ENCODE assay signal across 12 cellular contexts in genomic region chrX:40156472-40157227, GRCh38. TPM values are rescaled to one million over a fixed set of nuclear protein-coding genes. Genes with fewer than 3 reads are reported as not detected.
DNase-seq lines count a peak whose midpoint lies in the region; ATAC-seq and TF ChIP-seq lines count a peak whose summit lies in the region.
"Had no signal": no experiment of that assay in that cellular context is flagged by ENCODE, and none has a peak within 500 bp of the region (broad histone marks: within the 10 kb centered on the region; RNA-seq: fewer than 3 reads in every experiment).

No MANE protein-coding gene starts in this region.

- no TSS peak for BruUV-seq in MCF 10A (replicated peaks; lab: Mats Ljungman, UMichigan)

- CTCF ChIA-PET in activated CD8-positive, alpha-beta T cell treated with anti-CD3 and anti-CD28 coated beads for 36 hours (lab: Charles Lee), result no interaction called here
- CTCF ChIA-PET in activated CD8-positive, alpha-beta T cell treated with anti-CD3 and anti-CD28 coated beads, Interleukin-2, amount 10 ng/mL, durations not matched to agents 7 days and 5 days (lab: Charles Lee), result no interaction called here
- CTCF ChIA-PET in T-cell (lab: Charles Lee) (interaction anchor here in 1 of 2 donors (0.6 kb wide), 1 partner anchor 252 kb away, joined by 3 read pairs; no protein-coding TSS in a partner anchor), MCF 10A (lab: Yijun Ruan, JAX) (no interaction called here)

- intact Hi-C loops in activated CD8-positive, alpha-beta T cell treated with anti-CD3 and anti-CD28 coated beads for 36 hours (cut with micrococcal nuclease), result no loop called here
- intact Hi-C loops in MCF 10A (cut with micrococcal nuclease), result loop anchor here (10.0 kb wide), 1 partner anchor 108 kb away; no protein-coding TSS in a partner anchor

- no peak overlapping the region for H3K27ac Mint-ChIP-seq in activated CD8-positive, alpha-beta T cell treated with anti-CD3 and anti-CD28 coated beads for 36 hours
- H3K27ac Mint-ChIP-seq in activated CD8-positive, alpha-beta T cell treated with anti-CD3 and anti-CD28 coated beads, Interleukin-2, amount 10 ng/mL, durations not matched to agents 7 days and 5 days, result no peak overlapping the region
- H3K27ac Mint-ChIP-seq in T-cell (no peak overlapping the region), MCF 10A (ENCODE audit: low read depth, unreplicated experiment) (no peak overlapping the region)
- no peak overlapping the region for H3K27ac Mint-ChIP-seq in stimulated activated effector memory CD8-positive, alpha-beta T cell treated with anti-CD3 and anti-CD28 coated beads, Interleukin-12 subunit alpha, Interleukin-12 subunit beta, amount 100 ng/mL, for 72 hours

- ATAC-seq in activated CD8-positive, alpha-beta T cell treated with anti-CD3 and anti-CD28 coated beads for 36 hours, result no peak
- no peak for ATAC-seq in activated CD8-positive, alpha-beta T cell treated with anti-CD3 and anti-CD28 coated beads, Interleukin-2, amount 10 ng/mL, durations not matched to agents 7 days and 5 days
- ATAC-seq in T-cell (replicated peaks in 1 of 4) (no peak), HG03354 (IDR thresholded peaks at IDR 0.05; ENCODE audit: poor library complexity, severe bottlenecking, unreplicated experiment) (no peak)
- no peak for ATAC-seq in stimulated activated effector memory CD8-positive, alpha-beta T cell treated with anti-CD3 and anti-CD28 coated beads, Interleukin-12 subunit alpha, Interleukin-12 subunit beta, amount 100 ng/mL, for 72 hours

- H3K4me1 Mint-ChIP-seq in activated CD8-positive, alpha-beta T cell treated with anti-CD3 and anti-CD28 coated beads for 36 hours (ENCODE audit: low read depth), result peaks cover 11% of the 10 kb centered on the region
- peaks cover 18% of the 10 kb centered on the region for H3K4me1 Mint-ChIP-seq in activated CD8-positive, alpha-beta T cell treated with anti-CD3 and anti-CD28 coated beads, Interleukin-2, amount 10 ng/mL, durations not matched to agents 7 days and 5 days (ENCODE audit: low read depth)
- peaks cover 10 to 19% (median 18%) of the 10 kb centered on the region in 3 donors for H3K4me1 Mint-ChIP-seq in T-cell
- H3K4me1 Mint-ChIP-seq in stimulated activated effector memory CD8-positive, alpha-beta T cell treated with anti-CD3 and anti-CD28 coated beads, Interleukin-12 subunit alpha, Interleukin-12 subunit beta, amount 100 ng/mL, for 72 hours, result peaks cover 9% of the 10 kb centered on the region
- H3K4me1 Mint-ChIP-seq in MCF 10A (ENCODE audit: insufficient read depth, unreplicated experiment), result no peaks in the 10 kb centered on the region

- no peak for TF ChIP-seq CTCF in activated CD8-positive, alpha-beta T cell treated with anti-CD3 and anti-CD28 coated beads for 36 hours (IDR thresholded peaks at IDR 0.05)
- no peak for TF ChIP-seq CTCF in MCF 10A (IDR thresholded peaks at IDR 0.05; ENCODE audit: unreplicated experiment)

- DNase-seq in activated CD8-positive, alpha-beta T cell treated with anti-CD3 and anti-CD28 coated beads for 36 hours, result no peak
- DNase-seq in activated CD8-positive, alpha-beta T cell treated with anti-CD3 and anti-CD28 coated beads, Interleukin-2, amount 10 ng/mL, durations not matched to agents 7 days and 5 days, result no peak
- DNase-seq in T-cell (no peak), left kidney (ENCODE audit: low read depth, low spot score) (peak; percentile 57), AML-193 (lab: John Stamatoyannopoulos, UW) (no peak), MCF 10A (ENCODE audit: unreplicated experiment) (no peak)
- no peak for DNase-seq in stimulated activated effector memory CD8-positive, alpha-beta T cell treated with anti-CD3 and anti-CD28 coated beads, Interleukin-12 subunit alpha, Interleukin-12 subunit beta, amount 100 ng/mL, for 72 hours (ENCODE audit: low spot score in 2 of 2)
- DNase-seq: dorsolateral prefrontal cortex, GDM1, left ventricle myocardium inferior, NCI-H2107 had no signal

- H3K27me3 Mint-ChIP-seq in activated CD8-positive, alpha-beta T cell treated with anti-CD3 and anti-CD28 coated beads for 36 hours, result no peaks in the 10 kb centered on the region
- no peaks in the 10 kb centered on the region for H3K27me3 Mint-ChIP-seq in activated CD8-positive, alpha-beta T cell treated with anti-CD3 and anti-CD28 coated beads, Interleukin-2, amount 10 ng/mL, durations not matched to agents 7 days and 5 days (ENCODE audit: low read depth)
- H3K27me3 Mint-ChIP-seq in T-cell (peaks cover 0 to 2% of the 10 kb centered on the region in 2 donors), MCF 10A (ENCODE audit: insufficient read depth, unreplicated experiment) (peaks cover 2% of the 10 kb centered on the region)

- peak overlapping the region; percentile 33 for H3K4me3 Mint-ChIP-seq in activated CD8-positive, alpha-beta T cell treated with anti-CD3 and anti-CD28 coated beads for 36 hours
- H3K4me3 Mint-ChIP-seq in activated CD8-positive, alpha-beta T cell treated with anti-CD3 and anti-CD28 coated beads, Interleukin-2, amount 10 ng/mL, durations not matched to agents 7 days and 5 days, result no peak overlapping the region
- peak overlapping the region in 2 of 3 donors; percentile 54 to 65 for H3K4me3 Mint-ChIP-seq in T-cell
- H3K4me3 Mint-ChIP-seq in stimulated activated effector memory CD8-positive, alpha-beta T cell treated with anti-CD3 and anti-CD28 coated beads, Interleukin-12 subunit alpha, Interleukin-12 subunit beta, amount 100 ng/mL, for 72 hours, result peak overlapping the region; percentile 24
- H3K4me3 Mint-ChIP-seq in MCF 10A (ENCODE audit: unreplicated experiment), result no peak overlapping the region

- no peaks in the 10 kb centered on the region for H3K36me3 Mint-ChIP-seq in activated CD8-positive, alpha-beta T cell treated with anti-CD3 and anti-CD28 coated beads for 36 hours (ENCODE audit: low read depth)
- no peaks in the 10 kb centered on the region for H3K36me3 Mint-ChIP-seq in activated CD8-positive, alpha-beta T cell treated with anti-CD3 and anti-CD28 coated beads, Interleukin-2, amount 10 ng/mL, durations not matched to agents 7 days and 5 days (ENCODE audit: low read depth)
- no peaks in the 10 kb centered on the region for H3K36me3 Mint-ChIP-seq in T-cell
- peaks cover 5% of the 10 kb centered on the region for H3K36me3 Mint-ChIP-seq in stimulated activated effector memory CD8-positive, alpha-beta T cell treated with anti-CD3 and anti-CD28 coated beads, Interleukin-12 subunit alpha, Interleukin-12 subunit beta, amount 100 ng/mL, for 72 hours
- H3K36me3 Mint-ChIP-seq in MCF 10A (ENCODE audit: insufficient read depth, unreplicated experiment), result no peaks in the 10 kb centered on the region

- H3K9me3 Mint-ChIP-seq in activated CD8-positive, alpha-beta T cell treated with anti-CD3 and anti-CD28 coated beads for 36 hours, result no peaks in the 10 kb centered on the region
- H3K9me3 Mint-ChIP-seq in activated CD8-positive, alpha-beta T cell treated with anti-CD3 and anti-CD28 coated beads, Interleukin-2, amount 10 ng/mL, durations not matched to agents 7 days and 5 days (ENCODE audit: insufficient read depth), result no peaks in the 10 kb centered on the region
- H3K9me3 Mint-ChIP-seq in T-cell (no peaks in the 10 kb centered on the region), MCF 10A (ENCODE audit: unreplicated experiment) (no peaks in the 10 kb centered on the region)
- H3K9me3 Mint-ChIP-seq in stimulated activated effector memory CD8-positive, alpha-beta T cell treated with anti-CD3 and anti-CD28 coated beads, Interleukin-12 subunit alpha, Interleukin-12 subunit beta, amount 100 ng/mL, for 72 hours, result no peaks in the 10 kb centered on the region

- POLR2A ChIA-PET in activated CD8-positive, alpha-beta T cell treated with anti-CD3 and anti-CD28 coated beads for 36 hours (lab: Charles Lee), result interaction anchor here (1.3 kb wide), 1 partner anchor 59 kb away, joined by 5 read pairs; the partner anchor contains the start of gene BCOR
- POLR2A ChIA-PET in activated CD8-positive, alpha-beta T cell treated with anti-CD3 and anti-CD28 coated beads, Interleukin-2, amount 10 ng/mL, durations not matched to agents 7 days and 5 days (lab: Charles Lee), result interaction anchor here (0.7 to 3.0 kb wide), 4 partner anchors 12 to 59 kb away, joined by 3 to 9 read pairs (median 5); partner anchors contain the start of gene BCOR
- POLR2A ChIA-PET in T-cell (lab: Charles Lee), result no interaction called here
- POLR2A ChIA-PET in MCF 10A (lab: Yijun Ruan, JAX), result interaction anchor here (0.7 kb wide), 1 partner anchor 13 kb away, joined by 3 read pairs; no protein-coding TSS in a partner anchor

RNA-seq across cellular contexts. Expression of gene BCOR, which starts 58.9 kb away (rescaled TPM):
- total RNA-seq in activated CD8-positive, alpha-beta T cell treated with anti-CD3 and anti-CD28 coated beads for 36 hours, result 10 to 100 TPM; 38.3 to 39.6 TPM
- 10 to 100 TPM; 41.5 to 45.5 TPM for total RNA-seq in activated CD8-positive, alpha-beta T cell treated with anti-CD3 and anti-CD28 coated beads, Interleukin-2, amount 10 ng/mL, durations not matched to agents 7 days and 5 days
- total RNA-seq in T-cell (10 to 100 TPM; 24.4 to 49.2 (median 42.2) TPM), MCF 10A (2022) (7.5 and 12.0 TPM in 2 replicates)

Comparison
In these comparisons a context has a peak if more than half of its experiments do, and no peak if none do; other contexts are left out.
1. H3K4me3 Mint-ChIP-seq: peak in activated CD8-positive, alpha-beta T cell treated with anti-CD3 and anti-CD28 coated beads for 36 hours (single experiment), T-cell (2 of 3) and stimulated activated effector memory CD8-positive, alpha-beta T cell treated with anti-CD3 and anti-CD28 coated beads, Interleukin-12 subunit alpha, Interleukin-12 subunit beta, amount 100 ng/mL, for 72 hours (single experiment); none in activated CD8-positive, alpha-beta T cell treated with anti-CD3 and anti-CD28 coated beads, Interleukin-2, amount 10 ng/mL, durations not matched to agents 7 days and 5 days (single experiment) and MCF 10A (single experiment).
2. POLR2A ChIA-PET loops: an anchor here in activated CD8-positive, alpha-beta T cell treated with anti-CD3 and anti-CD28 coated beads for 36 hours (1.3 kb wide), activated CD8-positive, alpha-beta T cell treated with anti-CD3 and anti-CD28 coated beads, Interleukin-2, amount 10 ng/mL, durations not matched to agents 7 days and 5 days (0.7 to 3.0 kb wide) and MCF 10A (0.7 kb wide); none called in T-cell.